8 cellular contexts compared by ENCODE assay signal in the genomic region with DNA sequence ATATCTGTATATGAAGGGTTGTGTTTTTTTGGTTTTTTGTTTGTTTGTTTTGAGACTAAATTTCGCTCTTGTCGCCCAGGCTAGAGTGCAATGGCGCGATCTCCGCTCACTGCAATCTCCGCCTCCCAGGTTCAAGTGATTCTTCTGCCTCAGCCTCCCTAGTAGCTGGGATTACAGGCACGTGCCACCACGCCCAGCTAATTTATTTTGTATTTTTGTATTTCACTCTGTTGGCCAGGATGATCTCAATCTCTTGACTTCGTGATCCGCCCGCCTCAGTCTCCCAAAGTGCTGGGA. TPM values are rescaled to one million over a fixed set of nuclear protein-coding genes. Genes with fewer than 3 reads are reported as not detected.
DNase-seq lines count a peak whose midpoint lies in the region; ATAC-seq and TF ChIP-seq lines count a peak whose summit lies in the region.
"Not testable (repeated sequence)": the region's sequence is repeated elsewhere in the genome, so short reads cannot be mapped to it uniquely, and the experiment has no call there.

No MANE protein-coding gene starts in this region.

- H3K4me1 Mint-ChIP-seq in CD4-positive, alpha-beta memory T cell: peaks cover 25 to 50% (median 38%) of the 10 kb centered on the region in 4 donors
- peaks cover 29% of the 10 kb centered on the region for H3K4me1 Mint-ChIP-seq in T-helper 1 cell treated with Interleukin-12 subunit alpha and Interleukin-12 subunit beta and Interleukin-4 antibody, amounts not matched to agents 30 μg/mL and 1 μg/mL, for 36 hours (ENCODE audit: low read depth)
- H3K4me1 Mint-ChIP-seq in effector memory CD8-positive, alpha-beta T cell (ENCODE audit: low read depth in 2 of 2): peaks cover 24 to 47% of the 10 kb centered on the region in 2 donors

- peak in 1 of 5 donors; percentile 37 for DNase-seq in CD4-positive, alpha-beta memory T cell
- DNase-seq in activated naive CD4-positive, alpha-beta T cell treated with anti-CD3 and anti-CD28 coated beads, Interleukin-2, amount 50 U/mL, for 72 hours (ENCODE audit: low spot score in 2 of 2); effector memory CD8-positive, alpha-beta T cell; thoracic aorta (ENCODE audit: low spot score): not testable (repeated sequence)

- H3K36me3 ChIP-seq in CD4-positive, alpha-beta memory T cell (ENCODE audit: insufficient read depth, low read length); thoracic aorta: not testable (repeated sequence)
- H3K36me3 ChIP-seq in KOPT-K1 (ENCODE audit: insufficient read depth, low read length): peaks cover 15% of the 10 kb centered on the region
- peaks cover 17% of the 10 kb centered on the region for H3K36me3 ChIP-seq in iPS-18a (ENCODE audit: control insufficient read depth, low read depth, low read length)
- peaks cover 17% of the 10 kb centered on the region for H3K36me3 ChIP-seq in neuron (ENCODE audit: insufficient read depth, low read length)

- peaks cover 40% of the 10 kb centered on the region for H3K4me1 ChIP-seq in CD4-positive, alpha-beta memory T cell (ENCODE audit: insufficient read depth, low read length)
- H3K4me1 ChIP-seq in iPS-18a (ENCODE audit: control insufficient read depth, low read depth, low read length) (peaks cover 19% of the 10 kb centered on the region), neuron (ENCODE audit: insufficient read depth, low read length) (peaks cover 24% of the 10 kb centered on the region), thoracic aorta (ENCODE audit: control insufficient read depth in 1 of 2, low read depth in 2 of 2) (peaks cover 19 to 39% of the 10 kb centered on the region in 2 donors)

- peak overlapping the region in 1 of 2 donors; percentile 61 for H3K4me3 ChIP-seq in CD4-positive, alpha-beta memory T cell (ENCODE audit: low read length in 2 of 2)
- peak overlapping the region; percentile 72 for H3K4me3 ChIP-seq in iPS-18a (ENCODE audit: low read length)
- peak overlapping the region; percentile 100 for H3K4me3 ChIP-seq in neuron (ENCODE audit: low read length)
- peak overlapping the region; percentile 82 for H3K4me3 ChIP-seq in thoracic aorta

- H3K4me3 Mint-ChIP-seq in CD4-positive, alpha-beta memory T cell: peak overlapping the region; percentile 93 to 100 (median 98)
- H3K4me3 Mint-ChIP-seq in T-helper 1 cell treated with Interleukin-12 subunit alpha and Interleukin-12 subunit beta and Interleukin-4 antibody, amounts not matched to agents 30 μg/mL and 1 μg/mL, for 36 hours: peak overlapping the region; percentile 98
- peak overlapping the region; percentile 82 to 86 for H3K4me3 Mint-ChIP-seq in effector memory CD8-positive, alpha-beta T cell

- H3K27ac ChIP-seq in CD4-positive, alpha-beta memory T cell (ENCODE audit: low read depth, low read length): peak overlapping the region; percentile 73
- peak overlapping the region; percentile 88 for H3K27ac ChIP-seq in KOPT-K1 (ENCODE audit: low read depth, low read length, poor library complexity, severe bottlenecking)
- not testable (repeated sequence) for H3K27ac ChIP-seq in iPS-18a (ENCODE audit: low read length); thoracic aorta

- H3K9me3 Mint-ChIP-seq in CD4-positive, alpha-beta memory T cell; T-helper 1 cell treated with Interleukin-12 subunit alpha and Interleukin-12 subunit beta and Interleukin-4 antibody, amounts not matched to agents 30 μg/mL and 1 μg/mL, for 36 hours; activated naive CD4-positive, alpha-beta T cell treated with anti-CD3 and anti-CD28 coated beads, Interleukin-2, amount 50 U/mL, for 72 hours; effector memory CD8-positive, alpha-beta T cell: not testable (repeated sequence)

- H3K27me3 ChIP-seq in CD4-positive, alpha-beta memory T cell (ENCODE audit: insufficient read depth, low read length); iPS-18a (ENCODE audit: control insufficient read depth, insufficient read depth, low read length); neuron (ENCODE audit: insufficient read depth, low read length); thoracic aorta (replicated peaks; ENCODE audit: insufficient read depth): not testable (repeated sequence)

- POLR2A ChIA-PET in CD4-positive, alpha-beta memory T cell (lab: Charles Lee; ENCODE audit: partially characterized antibody): interaction anchor here (0.9 to 4.1 kb wide), 6 partner anchors 41 to 770 kb away, joined by 3 to 90 read pairs (median 4); a partner anchor contains a TSS

- intact Hi-C loops in CD4-positive, alpha-beta memory T cell (cut with micrococcal nuclease): loop anchor here (2.0 to 5.0 kb wide), 2 partner anchors 361 to 380 kb away; a partner anchor contains a TSS

- H3K36me3 Mint-ChIP-seq in CD4-positive, alpha-beta memory T cell: peaks cover 6 to 23% of the 10 kb centered on the region in 2 donors
- peaks cover 12% of the 10 kb centered on the region for H3K36me3 Mint-ChIP-seq in T-helper 1 cell treated with Interleukin-12 subunit alpha and Interleukin-12 subunit beta and Interleukin-4 antibody, amounts not matched to agents 30 μg/mL and 1 μg/mL, for 36 hours (ENCODE audit: low read depth)
- H3K36me3 Mint-ChIP-seq in activated naive CD4-positive, alpha-beta T cell treated with anti-CD3 and anti-CD28 coated beads, Interleukin-2, amount 50 U/mL, for 72 hours: peaks cover 17 to 25% of the 10 kb centered on the region in 2 donors
- H3K36me3 Mint-ChIP-seq in effector memory CD8-positive, alpha-beta T cell (ENCODE audit: insufficient read depth): peaks cover 35% of the 10 kb centered on the region

- not testable (repeated sequence) for H2AFZ ChIP-seq in neuron (ENCODE audit: low read depth, low read length)

- not testable (repeated sequence) for ATAC-seq in activated naive CD4-positive, alpha-beta T cell treated with anti-CD3 and anti-CD28 coated beads, Interleukin-2, amount 50 U/mL, for 72 hours; effector memory CD8-positive, alpha-beta T cell (replicated peaks); thoracic aorta (ENCODE audit: insufficient number of reproducible peaks, low FRiP score, low read depth)

- H3K27me3 Mint-ChIP-seq in CD4-positive, alpha-beta memory T cell; T-helper 1 cell treated with Interleukin-12 subunit alpha and Interleukin-12 subunit beta and Interleukin-4 antibody, amounts not matched to agents 30 μg/mL and 1 μg/mL, for 36 hours (ENCODE audit: low read depth); effector memory CD8-positive, alpha-beta T cell: not testable (repeated sequence)

- not testable (repeated sequence) for H3K9me3 ChIP-seq in CD4-positive, alpha-beta memory T cell (ENCODE audit: control insufficient read depth in 1 of 2, low read length in 2 of 2); KOPT-K1 (ENCODE audit: insufficient read depth, low read length, poor library complexity, severe bottlenecking); iPS-18a (ENCODE audit: control insufficient read depth, low read depth, low read length); neuron (ENCODE audit: low read length); thoracic aorta

- not testable (repeated sequence) for TF ChIP-seq CTCF in thoracic aorta (IDR thresholded peaks at IDR 0.05)

- CTCF ChIA-PET in CD4-positive, alpha-beta memory T cell (lab: Charles Lee; ENCODE audit: partially characterized antibody): interaction anchor here (0.7 to 2.8 kb wide), 4 partner anchors 16 to 172 kb away, joined by 3 to 33 read pairs (median 7); no protein-coding TSS in a partner anchor

- H3K9ac ChIP-seq in iPS-18a (ENCODE audit: low read length): not testable (repeated sequence)

- peak overlapping the region; percentile 96 to 99 (median 97) for H3K27ac Mint-ChIP-seq in CD4-positive, alpha-beta memory T cell
- H3K27ac Mint-ChIP-seq in T-helper 1 cell treated with Interleukin-12 subunit alpha and Interleukin-12 subunit beta and Interleukin-4 antibody, amounts not matched to agents 30 μg/mL and 1 μg/mL, for 36 hours: peak overlapping the region; percentile 100
- H3K27ac Mint-ChIP-seq in activated naive CD4-positive, alpha-beta T cell treated with anti-CD3 and anti-CD28 coated beads, Interleukin-2, amount 50 U/mL, for 72 hours: peak overlapping the region; percentile 99 to 100
- peak overlapping the region; percentile 98 to 100 for H3K27ac Mint-ChIP-seq in effector memory CD8-positive, alpha-beta T cell

RNA-seq across cellular contexts. Expression of a gene that starts 1.4 kb away (rescaled TPM):
- 10 to 100 TPM; 72.8 to 75.1 TPM for total RNA-seq in CD4-positive, alpha-beta memory T cell
- 10 to 100 TPM in 1 of 2 donors, 1 to 10 TPM in 1; 5.5 to 14.8 TPM for polyA plus RNA-seq in CD4-positive, alpha-beta memory T cell
- 10 to 100 TPM; 67.9 to 92.4 TPM for total RNA-seq in activated naive CD4-positive, alpha-beta T cell treated with anti-CD3 and anti-CD28 coated beads, Interleukin-2, amount 50 U/mL, for 72 hours
- total RNA-seq in thoracic aorta: 10 to 100 TPM; 37.6 to 81.4 TPM

RNA-seq across cellular contexts. Expression of a gene that starts 45.2 kb away (rescaled TPM):
- 10 to 100 TPM; 27.6 to 29.4 TPM for total RNA-seq in CD4-positive, alpha-beta memory T cell
- 1 to 10 TPM; 5.6 to 6.2 TPM for polyA plus RNA-seq in CD4-positive, alpha-beta memory T cell
- 10 to 100 TPM; 12.4 to 29.3 TPM for total RNA-seq in activated naive CD4-positive, alpha-beta T cell treated with anti-CD3 and anti-CD28 coated beads, Interleukin-2, amount 50 U/mL, for 72 hours
- 10 to 100 TPM; 10.6 to 19.4 TPM for total RNA-seq in thoracic aorta
